22 cellular contexts compared by ENCODE assay signal in the genomic region with DNA sequence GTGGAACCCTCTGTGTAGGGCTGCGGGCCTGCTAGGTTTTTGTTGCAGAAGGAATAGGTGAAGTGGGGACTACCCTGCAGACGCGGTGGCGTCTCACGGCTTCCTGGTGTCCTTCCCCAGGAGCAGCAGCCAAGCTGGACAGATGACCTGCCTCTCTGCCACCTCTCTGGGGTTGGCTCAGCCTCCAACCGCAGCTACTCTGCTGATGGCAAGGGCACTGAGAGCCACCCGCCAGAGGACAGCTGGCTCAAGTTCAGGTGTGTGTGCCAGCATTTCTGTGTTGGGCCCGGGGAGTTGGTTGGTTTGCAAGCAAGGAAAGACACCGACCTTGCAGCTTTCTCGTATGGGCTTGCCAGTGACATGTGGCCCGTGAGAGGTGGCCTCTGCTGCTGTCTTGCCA. TPM values are rescaled to one million over a fixed set of nuclear protein-coding genes. Genes with fewer than 3 reads are reported as not detected.
DNase-seq lines count a peak whose midpoint lies in the region; ATAC-seq and TF ChIP-seq lines count a peak whose summit lies in the region.
"Had no signal": no experiment of that assay in that cellular context is flagged by ENCODE, and none has a peak within 500 bp of the region (broad histone marks: within the 10 kb centered on the region; RNA-seq: fewer than 3 reads in every experiment).

No MANE protein-coding gene starts in this region.

- H3K27ac Mint-ChIP-seq in CD4-positive, alpha-beta T cell, result peak overlapping the region; percentile 87
- H3K27ac Mint-ChIP-seq in naive thymus-derived CD4-positive, alpha-beta T cell, result peak overlapping the region in 6 of 9 donors; percentile 79 to 93 (median 89)
- H3K27ac Mint-ChIP-seq: activated CD8-positive, alpha-beta memory T cell treated with anti-CD3 and anti-CD28 coated beads, Interleukin-2, amount 10 ng/mL, durations not matched to agents 7 days and 5 days; activated T-helper 17 cell treated with anti-CD3 and anti-CD28 coated beads, Interleukin-2, amount 50 U/mL, for 72 hours; mesothelial cell of epicardium had no signal

- no peak for TF ChIP-seq CTCF in CD4-positive, alpha-beta T cell (IDR thresholded peaks at IDR 0.05)
- no peak for TF ChIP-seq CTCF in LNCaP clone FGC (IDR thresholded peaks at IDR 0.05; ENCODE audit: control insufficient read depth, extremely low read depth, insufficient read depth)
- no peak for TF ChIP-seq CTCF in prostate gland (IDR thresholded peaks at IDR 0.05)

- peaks cover 0 to 38% (median 12%) of the 10 kb centered on the region in 3 experiments for H3K36me3 ChIP-seq in naive thymus-derived CD4-positive, alpha-beta T cell (ENCODE audit: control insufficient read depth in 2 of 3, insufficient read depth in 3 of 3, low read length in 3 of 3)
- H3K36me3 ChIP-seq in prostate gland, result peaks cover 3 to 26% of the 10 kb centered on the region in 2 donors

- POLR2A ChIA-PET in CD4-positive, alpha-beta T cell (lab: Charles Lee), result interaction anchor here (1.9 to 4.1 kb wide), 3 partner anchors 10 to 105 kb away, joined by 9 to 28 read pairs (median 10); partner anchors contain the start of genes ATF4 and TAB1
- POLR2A ChIA-PET in naive thymus-derived CD4-positive, alpha-beta T cell (lab: Charles Lee), result interaction anchor here (0.8 to 9.1 kb wide), 6 partner anchors 9 to 106 kb away, joined by 3 to 75 read pairs (median 10); partner anchors contain the start of genes ATF4 and TAB1

- intact Hi-C loops in CD4-positive, alpha-beta T cell (cut with DNase I, micrococcal nuclease), result no loop called here
- intact Hi-C loops in head of caudate nucleus (cut with DNase I), result no loop called here
- intact Hi-C loops in naive thymus-derived CD4-positive, alpha-beta T cell (cut with micrococcal nuclease), result loop anchor here in 1 of 2 donors (5.0 to 10.0 kb wide), 2 partner anchors 70 to 77 kb away; partner anchors contain the start of gene SYNGR1
- intact Hi-C loops in prostate gland (cut with DNase I), result no loop called here

- no peak for DNase-seq in CD4-positive, alpha-beta T cell
- DNase-seq in LNCaP clone FGC (ENCODE audit: low read depth) (peak; percentile 72), head of caudate nucleus (peak in 23 of 42 donors; percentile 22 to 70 (median 37)), foreskin melanocyte (no peak), prostate gland (ENCODE audit: low spot score) (no peak)
- DNase-seq in naive thymus-derived CD4-positive, alpha-beta T cell, result no peak
- DNase-seq: activated CD4-positive, alpha-beta T cell treated with anti-CD3 and anti-CD28 coated beads for 1 hour; activated CD8-positive, alpha-beta memory T cell treated with anti-CD3 and anti-CD28 coated beads, Interleukin-2, amount 10 ng/mL, durations not matched to agents 7 days and 5 days; AML-193; amniotic stem cell; H9; kidney glomerular epithelial cell; NCI-H1092 treated with DMSO at 0.1 percent for 48 hours; NCI-H2107; NCI-H524 treated with DMSO at 0.1 percent for 48 hours had no signal

- H3K27me3 Mint-ChIP-seq in CD4-positive, alpha-beta T cell, result no peaks in the 10 kb centered on the region
- H3K27me3 Mint-ChIP-seq in naive thymus-derived CD4-positive, alpha-beta T cell, result no peaks in the 10 kb centered on the region
- H3K27me3 Mint-ChIP-seq: activated CD8-positive, alpha-beta memory T cell treated with anti-CD3 and anti-CD28 coated beads, Interleukin-2, amount 10 ng/mL, durations not matched to agents 7 days and 5 days; activated T-helper 17 cell treated with anti-CD3 and anti-CD28 coated beads, Interleukin-2, amount 50 U/mL, for 72 hours had no signal

- no peaks in the 10 kb centered on the region for H3K9me3 Mint-ChIP-seq in CD4-positive, alpha-beta T cell
- H3K9me3 Mint-ChIP-seq in naive thymus-derived CD4-positive, alpha-beta T cell, result no peaks in the 10 kb centered on the region
- H3K9me3 Mint-ChIP-seq: activated T-helper 17 cell treated with anti-CD3 and anti-CD28 coated beads, Interleukin-2, amount 50 U/mL, for 72 hours; H9; mesothelial cell of epicardium had no signal

- CTCF ChIA-PET in CD4-positive, alpha-beta T cell (lab: Charles Lee), result interaction anchor here (1.4 kb wide), 1 partner anchor 15 kb away, joined by 5 read pairs; the partner anchor contains the start of gene TAB1
- CTCF ChIA-PET in naive thymus-derived CD4-positive, alpha-beta T cell (lab: Charles Lee), result interaction anchor here (1.1 to 2.8 kb wide), 3 partner anchors 16 to 87 kb away, joined by 3 to 13 read pairs (median 4); partner anchors contain the start of gene TAB1

- TF ChIP-seq POLR2A in prostate gland (IDR thresholded peaks at IDR 0.05), result no peak

- peaks cover 12 to 62% of the 10 kb centered on the region in 2 donors for H3K4me1 ChIP-seq in naive thymus-derived CD4-positive, alpha-beta T cell (ENCODE audit: control insufficient read depth in 2 of 2, insufficient read depth in 2 of 2, low read length in 2 of 2)
- H3K4me1 ChIP-seq in prostate gland (replicated peaks), result no peaks in the 10 kb centered on the region

- H3K36me3 Mint-ChIP-seq in CD4-positive, alpha-beta T cell (ENCODE audit: low read depth), result peaks cover 36% of the 10 kb centered on the region
- H3K36me3 Mint-ChIP-seq in naive thymus-derived CD4-positive, alpha-beta T cell, result peaks cover 12 to 27% (median 20%) of the 10 kb centered on the region in 5 donors

- H3K27me3 ChIP-seq in CD4-positive, alpha-beta T cell (ENCODE audit: control insufficient read depth, insufficient read depth, low read length), result no peaks in the 10 kb centered on the region
- no peaks in the 10 kb centered on the region for H3K27me3 ChIP-seq in naive thymus-derived CD4-positive, alpha-beta T cell (ENCODE audit: control insufficient read depth in 2 of 2, insufficient read depth in 2 of 2, low read length in 2 of 2)
- no peaks in the 10 kb centered on the region for H3K27me3 ChIP-seq in prostate gland (replicated peaks; ENCODE audit: insufficient read depth)
- H3K27me3 ChIP-seq: cardiac muscle cell had no signal

- peaks cover 62% of the 10 kb centered on the region for H3K4me1 Mint-ChIP-seq in CD4-positive, alpha-beta T cell (ENCODE audit: low read depth)
- H3K4me1 Mint-ChIP-seq in naive thymus-derived CD4-positive, alpha-beta T cell, result peaks cover 41 to 91% (median 67%) of the 10 kb centered on the region in 7 donors
- H3K4me1 Mint-ChIP-seq: mesothelial cell of epicardium had no signal

- WGBS in prostate gland, result 57% methylated on average over 10 of the region's 11 CpGs

- H3K4me3 ChIP-seq in LNCaP clone FGC (ENCODE audit: low read depth, low read length) (no peak overlapping the region), prostate gland (no peak overlapping the region)
- no peak overlapping the region for H3K4me3 ChIP-seq in naive thymus-derived CD4-positive, alpha-beta T cell (ENCODE audit: low read length)
- H3K4me3 ChIP-seq: cardiac muscle cell had no signal

- no peak overlapping the region for H3K27ac ChIP-seq in CD4-positive, alpha-beta T cell (ENCODE audit: low read depth, low read length)
- peak overlapping the region; percentile 38 for H3K27ac ChIP-seq in naive thymus-derived CD4-positive, alpha-beta T cell (ENCODE audit: low read depth, low read length)
- H3K27ac ChIP-seq in prostate gland, result no peak overlapping the region
- H3K27ac ChIP-seq: cardiac muscle cell had no signal

- ATAC-seq in CD4-positive, alpha-beta T cell (ENCODE audit: poor library complexity), result no peak
- no peak for ATAC-seq in naive thymus-derived CD4-positive, alpha-beta T cell
- ATAC-seq in HG02973 (IDR thresholded peaks at IDR 0.05; ENCODE audit: unreplicated experiment) (no peak), HG03378 (IDR thresholded peaks at IDR 0.05; ENCODE audit: unreplicated experiment) (no peak)
- ATAC-seq: activated CD8-positive, alpha-beta memory T cell treated with anti-CD3 and anti-CD28 coated beads, Interleukin-2, amount 10 ng/mL, durations not matched to agents 7 days and 5 days; activated T-helper 17 cell treated with anti-CD3 and anti-CD28 coated beads, Interleukin-2, amount 50 U/mL, for 72 hours had no signal

- H3K4me3 Mint-ChIP-seq in CD4-positive, alpha-beta T cell, result peak overlapping the region; percentile 69
- H3K4me3 Mint-ChIP-seq in naive thymus-derived CD4-positive, alpha-beta T cell, result peak overlapping the region; percentile 14 to 78 (median 72)
- H3K4me3 Mint-ChIP-seq: activated CD8-positive, alpha-beta memory T cell treated with anti-CD3 and anti-CD28 coated beads, Interleukin-2, amount 10 ng/mL, durations not matched to agents 7 days and 5 days; activated T-helper 17 cell treated with anti-CD3 and anti-CD28 coated beads, Interleukin-2, amount 50 U/mL, for 72 hours; H9; mesothelial cell of epicardium had no signal

- H3K9me3 ChIP-seq in CD4-positive, alpha-beta T cell (ENCODE audit: control insufficient read depth, low read length), result no peaks in the 10 kb centered on the region
- no peaks in the 10 kb centered on the region for H3K9me3 ChIP-seq in naive thymus-derived CD4-positive, alpha-beta T cell (ENCODE audit: control insufficient read depth in 2 of 3, low read length in 3 of 3)
- H3K9me3 ChIP-seq in prostate gland, result no peaks in the 10 kb centered on the region

RNA-seq across cellular contexts. Expression of gene TAB1, which starts 15.3 kb away (rescaled TPM):
- total RNA-seq in CD4-positive, alpha-beta T cell, result 10 to 100 TPM; 19.8 to 20.1 TPM
- total RNA-seq in naive thymus-derived CD4-positive, alpha-beta T cell, result 10 to 100 TPM; 27.7 to 51.5 (median 33.8) TPM
- 1 to 10 TPM; 4.3 to 5.1 TPM for polyA plus RNA-seq in naive thymus-derived CD4-positive, alpha-beta T cell
- total RNA-seq in prostate gland, result 10 to 100 TPM; 26.0 to 42.8 TPM

RNA-seq across cellular contexts. Expression of gene MGAT3, which starts 41.9 kb away (rescaled TPM):
- total RNA-seq in CD4-positive, alpha-beta T cell, result under 1 TPM in 1 of 2 experiments, not detected in 1; 0.17 TPM
- total RNA-seq in naive thymus-derived CD4-positive, alpha-beta T cell, result 1 to 10 TPM in 3 of 5 experiments, under 1 TPM in 2; 0.57 to 3.2 (median 1.0) TPM
- not detected for polyA plus RNA-seq in naive thymus-derived CD4-positive, alpha-beta T cell
- 1 to 10 TPM in 1 of 2 donors, under 1 TPM in 1; 0.82 to 7.4 TPM for total RNA-seq in prostate gland
- total RNA-seq: LHCN-M2, pulmonary artery endothelial cell had no signal

Comparison
In these comparisons a context has a peak if more than half of its experiments do, and no peak if none do; other contexts are left out.
1. DNase-seq: peak in LNCaP clone FGC (single experiment) and head of caudate nucleus (23 of 42); none in CD4-positive, alpha-beta T cell (0 of 10), naive thymus-derived CD4-positive, alpha-beta T cell (0 of 9), foreskin melanocyte (single experiment) and prostate gland (single experiment).